Comparison of ENCODE assay signal across 9 cellular contexts in the genomic region with DNA sequence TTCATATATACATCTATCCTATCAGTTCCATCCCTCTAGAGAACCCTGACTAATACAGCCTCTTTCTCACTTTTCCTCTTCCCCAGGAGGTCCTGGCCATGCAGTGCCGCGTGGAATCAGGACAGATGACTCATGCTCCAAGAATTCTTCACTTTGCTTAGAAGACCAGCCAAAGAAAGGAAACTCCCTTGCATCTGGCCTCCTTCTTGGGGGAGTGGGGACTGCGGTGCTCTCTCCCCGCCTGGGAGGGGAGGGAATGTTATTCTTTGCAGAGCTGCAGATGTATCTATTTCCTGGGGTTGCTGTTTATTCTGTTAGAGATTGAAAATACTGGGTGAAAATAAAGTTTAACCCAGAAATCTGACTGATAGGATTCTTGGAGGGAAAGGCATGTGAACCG.
A peak's percentile ranks its signal among the peaks of the same experiment; 100 is the strongest.
DNase-seq lines count a peak whose midpoint lies in the region; ATAC-seq and TF ChIP-seq lines count a peak whose summit lies in the region.
"Had no signal": no experiment of that assay in that cellular context is flagged by ENCODE, and none has a peak within 500 bp of the region (broad histone marks: within the 10 kb centered on the region; RNA-seq: fewer than 3 reads in every experiment).

No MANE protein-coding gene starts in this region.

- DNase-seq in HT-29 (ENCODE audit: low spot score) (peak; percentile 63), brain microvascular endothelial cell (peak; percentile 97), islet precursor cell (peak; percentile 94), thoracic aorta (ENCODE audit: low spot score) (no peak), hypothalamus (lab: John Stamatoyannopoulos, UW) (no peak), NCI-H128 (lab: John Stamatoyannopoulos, UW; ENCODE audit: unreplicated experiment) (no peak)
- DNase-seq in activated T-cell treated with anti-CD3 and anti-CD28 coated beads, Interleukin-2, amount 50 U/mL, for 48 hours, result no peak
- DNase-seq: KG1 had no signal

- H3K4me3 ChIP-seq in brain microvascular endothelial cell (ENCODE audit: low read depth, low read length) (no peak overlapping the region), thoracic aorta (peak overlapping the region; percentile 12)

- H3K4me1 ChIP-seq in thoracic aorta (ENCODE audit: control insufficient read depth in 1 of 2, low read depth in 2 of 2), result peaks cover 0 to 12% of the 10 kb centered on the region in 2 donors

- TF ChIP-seq CTCF in brain microvascular endothelial cell (IDR thresholded peaks at IDR 0.05; ENCODE audit: low read depth, low read length, missing control alignments), result no peak
- TF ChIP-seq CTCF in thoracic aorta (IDR thresholded peaks at IDR 0.05), result no peak

- no peaks in the 10 kb centered on the region for H3K9me3 ChIP-seq in thoracic aorta

- H3K36me3 ChIP-seq in brain microvascular endothelial cell (replicated peaks) (no peaks in the 10 kb centered on the region), thoracic aorta (no peaks in the 10 kb centered on the region)

- no peaks in the 10 kb centered on the region for H3K27me3 ChIP-seq in brain microvascular endothelial cell (replicated peaks)
- no peaks in the 10 kb centered on the region for H3K27me3 ChIP-seq in thoracic aorta (replicated peaks; ENCODE audit: insufficient read depth)

- H3K27ac ChIP-seq in brain microvascular endothelial cell (peak overlapping the region; percentile 47), thoracic aorta (no peak overlapping the region)

- in situ Hi-C loops in brain microvascular endothelial cell (cut with HindIII; ENCODE audit: low pct_ligation_motif_present, low sequenced_read_pairs), result no loop called here

- no peak for ATAC-seq in thoracic aorta (ENCODE audit: insufficient number of reproducible peaks, low FRiP score, low read depth)
- no peak for ATAC-seq in HG03097 (IDR thresholded peaks at IDR 0.05; ENCODE audit: low FRiP score, unreplicated experiment)

Comparison
In these comparisons a context has a peak if more than half of its experiments do, and no peak if none do; other contexts are left out.
1. DNase-seq: peak in HT-29 (single experiment), brain microvascular endothelial cell (single experiment) and islet precursor cell (single experiment); none in thoracic aorta (single experiment), hypothalamus (0 of 51), NCI-H128 (single experiment) and activated T-cell treated with anti-CD3 and anti-CD28 coated beads, Interleukin-2, amount 50 U/mL, for 48 hours (0 of 2).